In the genomic region with DNA sequence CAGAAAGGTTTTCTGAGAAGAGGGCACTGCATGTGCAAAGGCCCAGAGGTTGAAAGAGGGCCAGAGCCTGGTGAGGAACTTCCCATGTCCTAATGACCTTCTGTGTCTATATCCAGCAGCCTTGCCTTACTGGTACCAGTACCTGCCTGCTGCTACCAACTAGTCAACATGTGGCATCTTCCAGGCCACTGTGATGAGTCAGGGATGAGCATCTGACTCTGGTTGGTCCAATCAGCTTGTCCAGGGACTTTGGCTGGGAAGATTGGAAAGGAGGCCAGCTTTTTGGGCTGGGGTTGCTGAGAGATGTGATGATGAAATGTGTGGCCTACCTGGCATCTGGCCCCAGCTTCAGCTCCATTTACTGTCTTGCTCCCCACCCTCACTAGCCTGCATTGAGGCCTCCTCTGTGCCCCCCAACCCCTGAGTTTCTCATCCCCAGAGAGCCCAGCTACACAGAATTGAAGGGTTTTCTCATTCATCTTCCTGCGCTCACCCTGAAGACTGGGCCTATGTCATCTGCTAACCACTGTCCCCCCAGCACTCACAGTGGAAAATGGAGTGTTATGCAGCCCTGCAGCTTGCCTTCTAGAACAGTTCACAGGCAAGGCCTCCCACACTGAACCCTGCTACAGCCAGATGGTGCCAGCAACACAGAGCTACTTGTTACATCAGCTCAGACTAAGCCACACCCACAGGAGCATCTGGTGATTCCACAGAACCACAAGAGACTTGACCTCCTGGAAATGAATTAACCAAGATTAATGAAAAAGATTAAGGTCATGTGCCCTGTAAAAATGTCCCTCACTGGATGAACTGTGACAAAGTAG, we compare ENCODE assay signal across 8 cellular contexts. TPM values are rescaled to one million over a fixed set of nuclear protein-coding genes. Genes with fewer than 3 reads are reported as not detected.
DNase-seq lines count a peak whose midpoint lies in the region; ATAC-seq and TF ChIP-seq lines count a peak whose summit lies in the region.

No MANE protein-coding gene starts in this region.

- H3K27me3 ChIP-seq in endodermal cell (ENCODE audit: control insufficient read depth, insufficient read depth, low read length, poor library complexity, severe bottlenecking) (peaks cover 13% of the 10 kb centered on the region), thymus (ENCODE audit: control insufficient read depth, insufficient read depth) (no peaks in the 10 kb centered on the region)

- H3K9me3 ChIP-seq in endodermal cell (ENCODE audit: control insufficient read depth, low read length) = no peaks in the 10 kb centered on the region
- H3K9me3 ChIP-seq in thymus (ENCODE audit: control insufficient read depth) = no peaks in the 10 kb centered on the region

- no peak overlapping the region for H3K9ac ChIP-seq in endodermal cell (ENCODE audit: extremely low read depth, low read length, poor library complexity, severe bottlenecking)

- H3K4me3 Mint-ChIP-seq in endodermal cell = peak overlapping the region; percentile 89

- TF ChIP-seq CTCF in endodermal cell (conservative IDR thresholded peaks at IDR 0.05) = no peak

- H3K27me3 Mint-ChIP-seq in endodermal cell (ENCODE audit: insufficient read depth) = peaks cover 21% of the 10 kb centered on the region

- H3K27ac Mint-ChIP-seq in endodermal cell = peak overlapping the region; percentile 26

- peaks cover 24% of the 10 kb centered on the region for H3K4me1 Mint-ChIP-seq in endodermal cell

- peak overlapping the region; percentile 97 for H3K4me3 ChIP-seq in endodermal cell (ENCODE audit: low read length)
- no peak overlapping the region for H3K4me3 ChIP-seq in thymus (ENCODE audit: low read length)

- H3K36me3 ChIP-seq in endodermal cell (ENCODE audit: control insufficient read depth, insufficient read depth, low read length) (no peaks in the 10 kb centered on the region), thymus (ENCODE audit: control insufficient read depth, insufficient read depth) (peaks cover 12% of the 10 kb centered on the region)

- ATAC-seq in HG02938 (IDR thresholded peaks at IDR 0.05; ENCODE audit: unreplicated experiment) = no peak

- DNase-seq in NCI-H2029 (lab: John Stamatoyannopoulos, UW) = peak; percentile 5
- DNase-seq in NCI-H2029 treated with DMSO at 0.1 percent for 48 hours (lab: John Stamatoyannopoulos, UW) = no peak
- DNase-seq in NCI-H1694 (lab: John Stamatoyannopoulos, UW) = peak; percentile 70
- DNase-seq in activated CD4-positive, alpha-beta T cell treated with anti-CD3 and anti-CD28 coated beads for 4 hours = peak; percentile 68 to 75
- DNase-seq in endodermal cell = no peak
- peak; percentile 68 for DNase-seq in midbrain (lab: John Stamatoyannopoulos, UW)

- WGBS in endodermal cell (ENCODE audit: insufficient coverage in 1 of 2, insufficient read length in 1 of 2), 2 experiments = 90 to 100% methylated on average over 1 of the region's 1 CpG
- 86% methylated on average over 1 of the region's 1 CpG for WGBS in thymus

- H3K9me3 Mint-ChIP-seq in endodermal cell = peaks cover 2% of the 10 kb centered on the region

- H3K4me1 ChIP-seq in endodermal cell (ENCODE audit: control insufficient read depth, insufficient read depth, low read length) = peaks cover 4% of the 10 kb centered on the region
- H3K4me1 ChIP-seq in thymus (ENCODE audit: control insufficient read depth, insufficient read depth, low read length) = peaks cover 35% of the 10 kb centered on the region

- no peaks in the 10 kb centered on the region for H3K36me3 Mint-ChIP-seq in endodermal cell (ENCODE audit: low read depth)

- H3K27ac ChIP-seq in endodermal cell (ENCODE audit: low read depth, low read length) (peak overlapping the region; percentile 56), thymus (ENCODE audit: low read depth) (peak overlapping the region; percentile 70)

RNA-seq across cellular contexts. Expression of a gene that starts 1.3 kb away (rescaled TPM):
- total RNA-seq in endodermal cell = 10 to 100 TPM; 40.7 to 41.9 TPM
- polyA plus RNA-seq in endodermal cell (2013, experiment 1 of 2) = 32.6 TPM
- 27.3 TPM for polyA plus RNA-seq in endodermal cell (2013, experiment 2 of 2)
- polyA plus RNA-seq in thymus = 62.6 TPM

RNA-seq across cellular contexts. Expression of a gene that starts 5.3 kb away (rescaled TPM):
- total RNA-seq in endodermal cell = 1 to 10 TPM; 6.7 to 6.8 TPM
- 4.8 TPM for polyA plus RNA-seq in endodermal cell (2013, experiment 1 of 2)
- polyA plus RNA-seq in endodermal cell (2013, experiment 2 of 2) = 3.8 TPM
- polyA plus RNA-seq in thymus = 65.0 TPM

RNA-seq across cellular contexts. Expression of a gene that starts 14.8 kb away (rescaled TPM):
- total RNA-seq in endodermal cell = under 1 TPM in 1 of 2 donors, not detected in 1; 0.11 TPM
- polyA plus RNA-seq in endodermal cell (2013, experiment 1 of 2) = 0.18 TPM
- 0.17 TPM for polyA plus RNA-seq in endodermal cell (2013, experiment 2 of 2)
- 0.59 TPM for polyA plus RNA-seq in thymus

RNA-seq across cellular contexts. Expression of a gene that starts 38.2 kb away (rescaled TPM):
- total RNA-seq in endodermal cell = 10 to 100 TPM; 78.4 to 84.2 TPM
- polyA plus RNA-seq in endodermal cell (2013, experiment 1 of 2) = 95.1 TPM
- 88.3 TPM for polyA plus RNA-seq in endodermal cell (2013, experiment 2 of 2)
- polyA plus RNA-seq in thymus = 47.4 TPM

RNA-seq across cellular contexts. Expression of a gene that starts 42.3 kb away (rescaled TPM):
- 10 to 100 TPM; 33.6 to 50.1 TPM for total RNA-seq in endodermal cell
- polyA plus RNA-seq in endodermal cell (2013, experiment 1 of 2) = 49.3 TPM
- 41.2 TPM for polyA plus RNA-seq in endodermal cell (2013, experiment 2 of 2)
- polyA plus RNA-seq in thymus = 22.8 TPM

Comparison
In these comparisons a context has a peak if more than half of its experiments do, and no peak if none do; other contexts are left out.
1. DNase-seq: peak in NCI-H2029 (single experiment), NCI-H1694 (single experiment), activated CD4-positive, alpha-beta T cell treated with anti-CD3 and anti-CD28 coated beads for 4 hours (2 of 2) and midbrain (single experiment); none in NCI-H2029 treated with DMSO at 0.1 percent for 48 hours (single experiment) and endodermal cell (single experiment).